In the genomic region with DNA sequence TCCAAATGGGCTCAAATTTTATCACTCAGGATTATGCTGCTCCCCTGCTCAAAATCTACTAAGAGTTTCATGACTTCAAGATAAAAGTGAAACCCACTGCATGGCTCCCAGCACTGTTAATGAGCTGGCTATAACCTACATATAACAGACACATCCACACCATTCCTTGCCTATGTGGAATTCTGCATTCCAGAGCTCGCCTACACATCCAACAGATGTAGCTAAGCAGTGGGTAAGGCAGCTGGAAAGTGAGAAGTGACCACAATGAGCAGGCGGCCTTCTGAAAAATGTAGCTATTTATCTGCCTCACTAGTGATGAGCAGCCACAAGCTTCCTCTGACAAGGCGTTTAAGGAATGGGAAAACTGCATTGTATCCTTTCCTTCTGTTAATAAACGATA, we compare ENCODE assay signal across 18 cellular contexts.
DNase-seq lines count a peak whose midpoint lies in the region; ATAC-seq, FAIRE-seq and TF ChIP-seq lines count a peak whose summit lies in the region.
"Had no signal": no experiment of that assay in that cellular context is flagged by ENCODE, and none has a peak within 500 bp of the region (broad histone marks: within the 10 kb centered on the region; RNA-seq: fewer than 3 reads in every experiment).

No MANE protein-coding gene starts in this region.

- WGBS in IMR-90 (ENCODE audit: extremely low coverage in 2 of 2, insufficient read length in 1 of 2), 2 experiments = no CpG with 5 or more reads among the region's 4 CpGs

- no peak overlapping the region for H2BK120ac ChIP-seq in IMR-90 (ENCODE audit: low read depth, low read length)

- H3K36me3 ChIP-seq in IMR-90 (ENCODE audit: control insufficient read depth, insufficient read depth, low read length) = no peaks in the 10 kb centered on the region
- H3K36me3 ChIP-seq: BLaER1, WERI-Rb-1 had no signal

- H3K79me1 ChIP-seq in IMR-90 (ENCODE audit: low read depth in 1 of 2, low read length in 2 of 2) = no peaks in the 10 kb centered on the region

- no peak overlapping the region for H3K4ac ChIP-seq in IMR-90 (ENCODE audit: low read depth, low read length)

- H2AFZ ChIP-seq in IMR-90 (replicated peaks; ENCODE audit: low read length, poor library complexity) = no peak overlapping the region

- POLR2A ChIA-PET in IMR-90 (lab: Charles Lee; ENCODE audit: unreplicated experiment) = no interaction called here

- no peak overlapping the region for H2BK15ac ChIP-seq in IMR-90 (ENCODE audit: low read depth, low read length)

- CTCF ChIA-PET in IMR-90 (lab: Yijun Ruan, JAX) = no interaction called here

- no peak overlapping the region for H3K14ac ChIP-seq in IMR-90 (replicated peaks; ENCODE audit: low read depth, low read length)

- BruUV-seq in IMR-90 (replicated peaks; lab: Mats Ljungman, UMichigan) = no TSS peak

- no peaks in the 10 kb centered on the region for H3K27me3 ChIP-seq in IMR-90 (ENCODE audit: control insufficient read depth, insufficient read depth, low read length)
- H3K27me3 ChIP-seq: BLaER1 had no signal

- H4K20me1 ChIP-seq in IMR-90 (ENCODE audit: insufficient read depth, low read length) = no peaks in the 10 kb centered on the region
- H4K20me1 ChIP-seq: BLaER1 had no signal

- no peak overlapping the region for H3K18ac ChIP-seq in IMR-90 (ENCODE audit: low read depth, low read length)

- no peaks in the 10 kb centered on the region for H3K4me1 ChIP-seq in IMR-90 (ENCODE audit: control insufficient read depth, insufficient read depth, low read length)

- no peaks in the 10 kb centered on the region for H3K9me1 ChIP-seq in IMR-90 (ENCODE audit: insufficient read depth, low read length)

- H3K4me3 ChIP-seq in IMR-90 (ENCODE audit: insufficient read depth, low read depth, low read length) (no peak overlapping the region), cardiac fibroblast (replicated peaks in 1 of 2; ENCODE audit: low read depth in 2 of 2, low read length in 2 of 2) (no peak overlapping the region)
- H3K4me3 ChIP-seq: BLaER1 had no signal

- TF ChIP-seq POLR2A in IMR-90 (IDR thresholded peaks at IDR 0.05; ENCODE audit: low read depth, low read length) = no peak

- in situ Hi-C loops in IMR-90 (cut with MboI; ENCODE audit: low sequenced_read_pairs) = no loop called here

- intact Hi-C loops in IMR-90 (cut with micrococcal nuclease) = no loop called here

- H2BK20ac ChIP-seq in IMR-90 (ENCODE audit: low read depth, low read length) = no peak overlapping the region

- H4K91ac ChIP-seq in IMR-90 (ENCODE audit: insufficient read depth, low read depth, low read length) = no peak overlapping the region

- dilution Hi-C loops in IMR-90 (cut with HindIII; ENCODE audit: low sequenced_read_pairs, unreplicated experiment) = no loop called here

- H3K9ac ChIP-seq in IMR-90 (ENCODE audit: low read depth, low read length) = no peak overlapping the region
- H3K9ac ChIP-seq: BLaER1 had no signal

- peak; percentile 2 for DNase-seq in IMR-90
- DNase-seq in cardiac fibroblast (ENCODE audit: low read depth in 2 of 2) = peak; percentile 57 to 63
- DNase-seq in islet precursor cell = peak; percentile 76
- peak; percentile 14 for DNase-seq in urothelium cell line (ENCODE audit: low spot score)
- DNase-seq: activated CD8-positive, alpha-beta T cell treated with anti-CD3 and anti-CD28 coated beads for 36 hours; activated T-cell treated with anti-CD3 and anti-CD28 coated beads, Interleukin-2, amount 50 U/mL, for 4 hours; hippocampal formation; left cardiac atrium; NCI-H146; retina; WERI-Rb-1 had no signal

- FAIRE-seq in urothelium cell line (lab: Jason Lieb, UNC) = no peak

- no peaks in the 10 kb centered on the region for H3K9me3 ChIP-seq in IMR-90 (ENCODE audit: control insufficient read depth, insufficient read depth, low read length)
- H3K9me3 ChIP-seq: BLaER1 had no signal

- H2AK5ac ChIP-seq in IMR-90 (ENCODE audit: low read depth, low read length) = no peak overlapping the region

- H3K23ac ChIP-seq in IMR-90 (ENCODE audit: low read depth, low read length) = no peak overlapping the region

- TF ChIP-seq CTCF in IMR-90 (conservative IDR thresholded peaks at IDR 0.05; ENCODE audit: low read depth, low read length) (no peak), cardiac fibroblast (IDR thresholded peaks at IDR 0.05; ENCODE audit: low read depth, low read length) (no peak)

- H2BK5ac ChIP-seq in IMR-90 (ENCODE audit: low read depth, low read length, poor library complexity, severe bottlenecking) = no peak overlapping the region

- ATAC-seq in IMR-90 (ENCODE audit: low read depth) (no peak), HG02759 (IDR thresholded peaks at IDR 0.05; ENCODE audit: unreplicated experiment) (no peak), GM18502 (IDR thresholded peaks at IDR 0.05; ENCODE audit: poor library complexity, unreplicated experiment) (no peak), HG03432 (IDR thresholded peaks at IDR 0.05; ENCODE audit: unreplicated experiment) (no peak)
- ATAC-seq: activated CD8-positive, alpha-beta T cell treated with anti-CD3 and anti-CD28 coated beads for 36 hours; activated T-cell treated with anti-CD3 and anti-CD28 coated beads, Interleukin-2, amount 50 U/mL, for 4 hours; esophagus mucosa; left cardiac atrium; stimulated activated memory B cell treated with anti-CD40 and anti-IgM and Interleukin-4, amounts not matched to agents 10 μg/mL and 1 μg/mL and 100 μg/mL, for 72 hours had no signal

- H2AK9ac ChIP-seq in IMR-90 (replicated peaks; ENCODE audit: low read depth, low read length, poor library complexity) = no peak overlapping the region

- no peak overlapping the region for H3K4me2 ChIP-seq in IMR-90 (ENCODE audit: low read depth, low read length)
- H3K4me2 ChIP-seq: BLaER1 had no signal

- H3K56ac ChIP-seq in IMR-90 (ENCODE audit: extremely low read depth, insufficient read depth, low read length) = no peak overlapping the region

- H3K27ac ChIP-seq in IMR-90 (ENCODE audit: insufficient read depth, low read length) = no peak overlapping the region
- H3K27ac ChIP-seq: BLaER1, RWPE1, WERI-Rb-1 had no signal

- no peak overlapping the region for H4K8ac ChIP-seq in IMR-90 (ENCODE audit: low read depth in 2 of 2, low read length in 2 of 2)

- TF ChIP-seq RAD21 in IMR-90 (IDR thresholded peaks at IDR 0.05; ENCODE audit: low read length) = no peak

- H4K5ac ChIP-seq in IMR-90 (ENCODE audit: low read depth, low read length) = no peak overlapping the region

TF ChIP-seq in IMR-90, 13 proteins besides CTCF, POLR2A, EP300 and RAD21:
- TF ChIP-seq MAZ (IDR thresholded peaks at IDR 0.05; ENCODE audit: borderline replicate concordance, low read depth, low read length) (no peak), CHD1 (IDR thresholded peaks at IDR 0.05; ENCODE audit: low read depth, low read length) (no peak), SMC3 (IDR thresholded peaks at IDR 0.05; ENCODE audit: low read depth, low read length) (no peak), NFE2L2 (IDR thresholded peaks at IDR 0.05; ENCODE audit: low read depth, low read length) (no peak), BHLHE40 (IDR thresholded peaks at IDR 0.05; ENCODE audit: low read depth, low read length) (no peak), RCOR1 (IDR thresholded peaks at IDR 0.05; ENCODE audit: insufficient replicate concordance, low read length) (no peak), CEBPB (IDR thresholded peaks at IDR 0.05; ENCODE audit: low read depth, low read length) (no peak), FOS (IDR thresholded peaks at IDR 0.05; ENCODE audit: low read depth, low read length) (no peak), MXI1 (IDR thresholded peaks at IDR 0.05; ENCODE audit: borderline replicate concordance, low read depth, low read length) (no peak), RFX5 (IDR thresholded peaks at IDR 0.05; ENCODE audit: low read depth, low read length) (no peak), MAFK (IDR thresholded peaks at IDR 0.05; ENCODE audit: low read depth, low read length) (no peak)
- TF ChIP-seq, protein P1, sequence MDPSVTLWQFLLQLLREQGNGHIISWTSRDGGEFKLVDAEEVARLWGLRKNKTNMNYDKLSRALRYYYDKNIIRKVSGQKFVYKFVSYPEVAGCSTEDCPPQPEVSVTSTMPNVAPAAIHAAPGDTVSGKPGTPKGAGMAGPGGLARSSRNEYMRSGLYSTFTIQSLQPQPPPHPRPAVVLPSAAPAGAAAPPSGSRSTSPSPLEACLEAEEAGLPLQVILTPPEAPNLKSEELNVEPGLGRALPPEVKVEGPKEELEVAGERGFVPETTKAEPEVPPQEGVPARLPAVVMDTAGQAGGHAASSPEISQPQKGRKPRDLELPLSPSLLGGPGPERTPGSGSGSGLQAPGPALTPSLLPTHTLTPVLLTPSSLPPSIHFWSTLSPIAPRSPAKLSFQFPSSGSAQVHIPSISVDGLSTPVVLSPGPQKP (IDR thresholded peaks at IDR 0.05; ENCODE audit: borderline replicate concordance, low read depth, low read length) = no peak
- TF ChIP-seq, protein P2, sequence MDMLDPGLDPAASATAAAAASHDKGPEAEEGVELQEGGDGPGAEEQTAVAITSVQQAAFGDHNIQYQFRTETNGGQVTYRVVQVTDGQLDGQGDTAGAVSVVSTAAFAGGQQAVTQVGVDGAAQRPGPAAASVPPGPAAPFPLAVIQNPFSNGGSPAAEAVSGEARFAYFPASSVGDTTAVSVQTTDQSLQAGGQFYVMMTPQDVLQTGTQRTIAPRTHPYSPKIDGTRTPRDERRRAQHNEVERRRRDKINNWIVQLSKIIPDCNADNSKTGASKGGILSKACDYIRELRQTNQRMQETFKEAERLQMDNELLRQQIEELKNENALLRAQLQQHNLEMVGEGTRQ (IDR thresholded peaks at IDR 0.05; ENCODE audit: low read depth, low read length) = no peak

Comparison
In these comparisons a context has a peak if more than half of its experiments do, and no peak if none do; other contexts are left out.
1. DNase-seq: peak in every context shown above with its lines; median percentile 76 in islet precursor cell; 60 in cardiac fibroblast; 14 in urothelium cell line; 2 in IMR-90.